Comparison of ENCODE assay signal across 19 cellular contexts in genomic region chr10:70212879-70213278, GRCh38.
"Had no signal": no experiment of that assay in that cellular context is flagged by ENCODE, and none has a peak within 500 bp of the region (broad histone marks: within the 10 kb centered on the region; RNA-seq: fewer than 3 reads in every experiment).

No MANE protein-coding gene starts in this region.

- ATAC-seq: activated CD4-positive, CD25-positive, alpha-beta regulatory T cell treated with anti-CD3 and anti-CD28 coated beads, Interleukin-2, amount 50 U/mL, for 24 hours; gastroesophageal sphincter; naive thymus-derived CD8-positive, alpha-beta T cell; stimulated activated naive CD8-positive, alpha-beta T cell treated with anti-CD3 and anti-CD28 coated beads, Interleukin-15, Interleukin-2, amounts not matched to agents 100 U/mL and 50 U/mL, for 24 hours had no signal

- H3K36me3 ChIP-seq: ovary, prostate gland had no signal

- H3K9me3 ChIP-seq: gastroesophageal sphincter, left ventricle myocardium inferior, ovary, prostate gland, upper lobe of left lung had no signal

- H3K27me3 ChIP-seq: gastroesophageal sphincter, ovary, upper lobe of left lung had no signal

- H3K27ac Mint-ChIP-seq: activated CD4-positive, alpha-beta memory T cell treated with anti-CD3 and anti-CD28 coated beads, Interleukin-2, amount 10 ng/mL, durations not matched to agents 7 days and 5 days; activated CD4-positive, alpha-beta T cell treated with anti-CD3 and anti-CD28 coated beads, Interleukin-2, amount 10 ng/mL, durations not matched to agents 24 days and 14 days; activated naive CD8-positive, alpha-beta T cell treated with anti-CD3 and anti-CD28 coated beads for 36 hours had no signal

- DNase-seq: activated CD4-positive, alpha-beta memory T cell treated with anti-CD3 and anti-CD28 coated beads, Interleukin-2, amount 10 ng/mL, durations not matched to agents 7 days and 5 days; activated CD4-positive, alpha-beta T cell treated with anti-CD3 and anti-CD28 coated beads, Interleukin-2, amount 10 ng/mL, durations not matched to agents 24 days and 14 days; activated naive CD8-positive, alpha-beta T cell treated with anti-CD3 and anti-CD28 coated beads for 36 hours; amniotic stem cell; cortex of kidney; head of caudate nucleus; hypothalamus; left ventricle myocardium inferior; naive thymus-derived CD8-positive, alpha-beta T cell; ovary; stimulated activated CD4-positive, alpha-beta T cell treated with anti-CD3 and anti-CD28 coated beads, Interleukin-4, amount 100 ng/mL, for 24 hours; stimulated activated naive CD8-positive, alpha-beta T cell treated with anti-CD3 and anti-CD28 coated beads, Interleukin-15, Interleukin-2, amounts not matched to agents 100 U/mL and 50 U/mL, for 24 hours; SW 1271; upper lobe of left lung had no signal

- FAIRE-seq: bronchial epithelial cell, endometrium had no signal

- H3K27me3 Mint-ChIP-seq: activated CD4-positive, alpha-beta memory T cell treated with anti-CD3 and anti-CD28 coated beads, Interleukin-2, amount 10 ng/mL, durations not matched to agents 7 days and 5 days; activated CD4-positive, alpha-beta T cell treated with anti-CD3 and anti-CD28 coated beads, Interleukin-2, amount 10 ng/mL, durations not matched to agents 24 days and 14 days; activated naive CD8-positive, alpha-beta T cell treated with anti-CD3 and anti-CD28 coated beads for 36 hours; naive thymus-derived CD8-positive, alpha-beta T cell had no signal

- H3K27ac ChIP-seq: gastroesophageal sphincter, left ventricle myocardium inferior, ovary, prostate gland, upper lobe of left lung had no signal

- H3K4me3 Mint-ChIP-seq: activated CD4-positive, alpha-beta memory T cell treated with anti-CD3 and anti-CD28 coated beads, Interleukin-2, amount 10 ng/mL, durations not matched to agents 7 days and 5 days; activated CD4-positive, alpha-beta T cell treated with anti-CD3 and anti-CD28 coated beads, Interleukin-2, amount 10 ng/mL, durations not matched to agents 24 days and 14 days; activated naive CD8-positive, alpha-beta T cell treated with anti-CD3 and anti-CD28 coated beads for 36 hours; naive thymus-derived CD8-positive, alpha-beta T cell had no signal

- H3K4me3 ChIP-seq: gastroesophageal sphincter, left ventricle myocardium inferior, ovary, prostate gland, upper lobe of left lung had no signal

- H3K4me1 Mint-ChIP-seq: activated CD4-positive, alpha-beta memory T cell treated with anti-CD3 and anti-CD28 coated beads, Interleukin-2, amount 10 ng/mL, durations not matched to agents 7 days and 5 days; activated naive CD8-positive, alpha-beta T cell treated with anti-CD3 and anti-CD28 coated beads for 36 hours had no signal

- H3K4me1 ChIP-seq: gastroesophageal sphincter, left ventricle myocardium inferior, prostate gland, upper lobe of left lung had no signal

- H3K9me3 Mint-ChIP-seq: activated CD4-positive, alpha-beta memory T cell treated with anti-CD3 and anti-CD28 coated beads, Interleukin-2, amount 10 ng/mL, durations not matched to agents 7 days and 5 days; activated CD4-positive, alpha-beta T cell treated with anti-CD3 and anti-CD28 coated beads, Interleukin-2, amount 10 ng/mL, durations not matched to agents 24 days and 14 days; activated naive CD8-positive, alpha-beta T cell treated with anti-CD3 and anti-CD28 coated beads for 36 hours; naive thymus-derived CD8-positive, alpha-beta T cell had no signal
